ENCODE assay signal across 23 cellular contexts in genomic region chr22:33112606-33113005, GRCh38. TPM values are rescaled to one million over a fixed set of nuclear protein-coding genes. Genes with fewer than 3 reads are reported as not detected.
A peak's percentile ranks its signal among the peaks of the same experiment; 100 is the strongest.
DNase-seq lines count a peak whose midpoint lies in the region; ATAC-seq, FAIRE-seq and TF ChIP-seq lines count a peak whose summit lies in the region.
"Had no signal": no experiment of that assay in that cellular context is flagged by ENCODE, and none has a peak within 500 bp of the region (broad histone marks: within the 10 kb centered on the region; RNA-seq: fewer than 3 reads in every experiment).

No MANE protein-coding gene starts in this region.

- no peak overlapping the region for H2AFZ ChIP-seq in GM12878 (ENCODE audit: control insufficient read depth, low read depth, low read length)

- ATAC-seq in GM12878 (peak; percentile 42), GM19455 (IDR thresholded peaks at IDR 0.05; ENCODE audit: unreplicated experiment) (no peak)
- ATAC-seq: activated CD8-positive, alpha-beta T cell treated with anti-CD3 and anti-CD28 coated beads for 36 hours; activated naive CD4-positive, alpha-beta T cell treated with anti-CD3 and anti-CD28 coated beads, Interleukin-2, amount 50 U/mL, for 72 hours; body of pancreas had no signal

- CTCF ChIA-PET in GM12878 (lab: Yijun Ruan, JAX), result interaction anchor here (1.5 kb wide), 1 partner anchor 29 kb away, joined by 3 read pairs; no protein-coding TSS in a partner anchor

- SMC1A ChIA-PET in GM12878 (lab: Charles Lee; ENCODE audit: uncharacterized antibody, unreplicated experiment), result interaction anchor here (1.3 kb wide), 1 partner anchor 92 kb away, joined by 4 read pairs; no protein-coding TSS in a partner anchor

- no peak overlapping the region for H3K4me3 ChIP-seq in GM12878
- H3K4me3 ChIP-seq: body of pancreas, colonic mucosa, uterus had no signal

- peak; percentile 82 for DNase-seq in DMS153 treated with DMSO at 0.1 percent for 48 hours (lab: John Stamatoyannopoulos, UW; ENCODE audit: unreplicated experiment)
- DNase-seq in NCI-H1092 treated with DMSO at 0.1 percent for 48 hours (lab: John Stamatoyannopoulos, UW), result peak; percentile 90
- DNase-seq in NCI-H2227 (lab: John Stamatoyannopoulos, UW; ENCODE audit: unreplicated experiment), result peak; percentile 87
- peak; percentile 35 for DNase-seq in GM12878 (ENCODE audit: low read depth, low spot score)
- no peak for DNase-seq in RKO (ENCODE audit: low spot score)
- DNase-seq in stimulated activated CD4-positive, alpha-beta T cell treated with anti-CD3 and anti-CD28 coated beads, Interleukin-2, amount 100 ng/mL, for 48 hours, result no peak
- no peak for DNase-seq in GM10266 (ENCODE audit: extremely low spot score)
- DNase-seq: activated B cell treated with CpG ODN at 0.5 μM for 24 hours; activated CD8-positive, alpha-beta T cell treated with anti-CD3 and anti-CD28 coated beads for 36 hours; activated T-cell treated with anti-CD3 and anti-CD28 coated beads, Interleukin-2, amount 50 U/mL, for 24 hours; body of pancreas; colonic mucosa; Kasumi-1; SIG-M5; small intestine; stimulated activated CD4-positive, alpha-beta T cell treated with anti-CD3 and anti-CD28 coated beads, Interleukin-4, amount 100 ng/mL, for 4 hours; uterus had no signal

- POLR2A ChIA-PET in GM12878 (lab: Charles Lee), result no interaction called here

- no peak overlapping the region for H3K4me2 ChIP-seq in GM12878 (ENCODE audit: control insufficient read depth, insufficient read depth)

- RAD21 ChIA-PET in GM12878 (lab: Charles Lee; ENCODE audit: unreplicated experiment), result no interaction called here

- no peak for TF ChIP-seq RAD21 in GM12878 (IDR thresholded peaks at IDR 0.05; ENCODE audit: insufficient read depth, low read depth, low read length)

- H3K4me1 ChIP-seq in GM12878 (ENCODE audit: control insufficient read depth, insufficient read depth, low read length), result no peaks in the 10 kb centered on the region
- H3K4me1 ChIP-seq: body of pancreas, colonic mucosa, uterus had no signal

- BruUV-seq in GM12878 (replicated peaks; lab: Mats Ljungman, UMichigan), result no TSS peak

- H3K9me3 ChIP-seq in GM12878 (replicated peaks; ENCODE audit: control insufficient read depth, insufficient read depth, low read length), result no peaks in the 10 kb centered on the region
- H3K9me3 ChIP-seq: body of pancreas, colonic mucosa, uterus had no signal

- no peak for TF ChIP-seq EP300 in GM12878 (IDR thresholded peaks at IDR 0.05; ENCODE audit: borderline replicate concordance in 1 of 2, control insufficient read depth in 1 of 2, low read depth in 2 of 2, low read length in 2 of 2)

- H3K27me3 ChIP-seq in GM12878 (replicated peaks in 1 of 2; ENCODE audit: control insufficient read depth in 2 of 2, insufficient read depth in 2 of 2, low read length in 1 of 2), result no peaks in the 10 kb centered on the region
- H3K27me3 ChIP-seq: body of pancreas, colonic mucosa, uterus had no signal

- no peaks in the 10 kb centered on the region for H4K20me1 ChIP-seq in GM12878 (ENCODE audit: control insufficient read depth, insufficient read depth)

- no peak overlapping the region for H3K27ac ChIP-seq in GM12878 (ENCODE audit: control insufficient read depth, insufficient read depth)
- H3K27ac ChIP-seq: body of pancreas, colonic mucosa, uterus had no signal

- 0% methylated on average over 1 of the region's 1 CpG for WGBS in GM12878 (ENCODE audit: insufficient coverage, insufficient replicate concordance, low lambda C conversion rate, missing lambda C conversion rate)

- H3K79me2 ChIP-seq in GM12878 (ENCODE audit: control insufficient read depth, insufficient read depth, low read length), result no peaks in the 10 kb centered on the region

- H3K36me3 ChIP-seq in GM12878 (ENCODE audit: control insufficient read depth in 2 of 2, insufficient read depth in 2 of 2, low read length in 1 of 2), result no peaks in the 10 kb centered on the region
- H3K36me3 ChIP-seq: colonic mucosa, uterus had no signal

- TF ChIP-seq CTCF in GM12878 (IDR thresholded peaks at IDR 0.05 in 2 of 3, conservative IDR thresholded peaks at IDR 0.05 in 1 of 3; ENCODE audit: control insufficient read depth in 2 of 3, extremely low read depth in 1 of 3, insufficient read depth in 1 of 3, low read depth in 3 of 3, low read length in 3 of 3), result no peak
- no peak for TF ChIP-seq CTCF in GM10266 (IDR thresholded peaks at IDR 0.05; ENCODE audit: control insufficient read depth, insufficient read depth, low read depth, missing control alignments)

- in situ Hi-C loops in GM12878 (cut with MboI), result no loop called here

- H3K9ac ChIP-seq in GM12878 (ENCODE audit: control insufficient read depth, insufficient read depth, low read length), result no peak overlapping the region

- FAIRE-seq in GM12878 (lab: Jason Lieb, UNC), result no peak
- FAIRE-seq: frontal cortex, small intestine had no signal

- no peak for TF ChIP-seq POLR2A in GM12878 (IDR thresholded peaks at IDR 0.05; ENCODE audit: low read depth, low read length)

- intact Hi-C loops in GM12878 (cut with micrococcal nuclease; ENCODE audit: unreplicated experiment), result no loop called here

TF ChIP-seq in GM12878, 131 proteins besides CTCF, POLR2A, EP300 and RAD21:
- TF ChIP-seq LARP7 (IDR thresholded peaks at IDR 0.05) (no peak), GATAD2B (conservative IDR thresholded peaks at IDR 0.05; ENCODE audit: low read depth) (no peak), PKNOX1 (IDR thresholded peaks at IDR 0.05) (peak; percentile 24; the same call in 1 of the 2 replicates), PAX5 (IDR thresholded peaks at IDR 0.05; ENCODE audit: borderline replicate concordance, low read depth, low read length) (no peak), ZNF217 (IDR thresholded peaks at IDR 0.05) (no peak), CEBPB (IDR thresholded peaks at IDR 0.05; ENCODE audit: borderline replicate concordance in 1 of 2, low read depth in 2 of 2, low read length in 2 of 2) (no peak), ATF3 (IDR thresholded peaks at IDR 0.05; ENCODE audit: borderline replicate concordance, extremely low read depth, low read depth, low read length) (no peak), TAF1 (IDR thresholded peaks at IDR 0.05; ENCODE audit: borderline replicate concordance, low read depth, low read length) (no peak), MXI1 (IDR thresholded peaks at IDR 0.05; ENCODE audit: low read depth, low read length) (no peak)

RNA-seq across cellular contexts. Expression of gene SYN3, which starts 54.4 kb away (rescaled TPM):
- total RNA-seq in GM12878 (2013; cell fraction: nucleolus; rRNA removed), result 0.29 and 1.1 TPM in 2 replicates
- total RNA-seq in GM12878 (2014; rRNA removed), result not detected in 2 replicates
- not detected in 2 replicates for total RNA-seq in GM12878 (2014; rRNA removed; fragmentation: Illumina TruSeq; extraction: Trizol)
- total RNA-seq in GM12878 (2021), result not detected in 2 replicates
- not detected for polyA plus RNA-seq in GM12878 (2011; ENCODE audit: low read depth)
- not detected in 2 replicates for polyA plus RNA-seq in GM12878 (2011; rRNA removed)
- polyA plus RNA-seq in GM12878 (2011; cell fraction: cytosol; rRNA removed), result not detected in 2 replicates
- 0.37 TPM in 1 of 2 replicates, not detected in the other for polyA plus RNA-seq in GM12878 (2011; cell fraction: nucleus; rRNA removed)
- polyA plus RNA-seq in GM12878 (2012), result not detected in 2 replicates
- polyA plus RNA-seq in GM12878 (2014; fragmentation: Illumina TruSeq; extraction: Trizol), result not detected in 2 replicates
- polyA plus RNA-seq in GM12878 (2014; fragmentation: Nextera tagmentation; extraction: Ambion mirVana), result not detected
- polyA plus RNA-seq in GM12878 (2014; rRNA removed), result not detected in 2 replicates
- not detected for polyA plus RNA-seq in GM12878 (2016; fragmentation: Nextera tagmentation; extraction: Ambion mirVana)
- not detected in 2 replicates for polyA minus RNA-seq in GM12878 (2011; rRNA and poly(A)+ RNA removed)
- polyA minus RNA-seq in GM12878 (2011; cell fraction: cytosol; rRNA and poly(A)+ RNA removed), result not detected in 2 replicates
- not detected in 2 replicates for polyA minus RNA-seq in GM12878 (2011; cell fraction: nucleus; rRNA and poly(A)+ RNA removed)
- total RNA-seq: activated CD8-positive, alpha-beta T cell treated with anti-CD3 and anti-CD28 coated beads for 36 hours; activated naive CD4-positive, alpha-beta T cell treated with anti-CD3 and anti-CD28 coated beads, Interleukin-2, amount 50 U/mL, for 72 hours; body of pancreas; epithelial cell of proximal tubule; HT-29; pulmonary artery endothelial cell had no signal

Comparison
In these comparisons a context has a peak if more than half of its experiments do, and no peak if none do; other contexts are left out.
1. DNase-seq: peak in DMS153 treated with DMSO at 0.1 percent for 48 hours (single experiment), NCI-H1092 treated with DMSO at 0.1 percent for 48 hours (single experiment), NCI-H2227 (single experiment) and GM12878 (single experiment); none in RKO (single experiment), stimulated activated CD4-positive, alpha-beta T cell treated with anti-CD3 and anti-CD28 coated beads, Interleukin-2, amount 100 ng/mL, for 48 hours (0 of 2) and GM10266 (single experiment).